12 cellular contexts compared by ENCODE assay signal in the genomic region with DNA sequence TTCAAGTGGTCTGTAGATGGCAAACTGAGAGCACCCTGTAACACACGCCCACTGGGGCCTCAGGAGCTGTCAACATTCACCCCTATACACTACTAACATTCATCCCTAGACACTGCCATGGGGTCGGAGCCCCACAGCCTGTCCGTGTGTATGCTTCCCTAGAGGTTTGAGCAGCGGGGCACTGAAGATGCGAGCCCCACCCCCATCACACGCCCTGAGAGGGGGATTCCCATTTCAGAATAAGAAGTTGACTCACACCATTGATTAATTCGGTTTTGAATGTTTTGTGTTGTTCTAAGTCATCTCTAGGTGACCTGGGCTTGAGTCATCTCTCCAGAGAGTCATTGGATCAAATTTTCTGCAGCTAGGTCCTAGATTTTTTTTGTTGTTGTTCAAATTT. TPM values are rescaled to one million over a fixed set of nuclear protein-coding genes. Genes with fewer than 3 reads are reported as not detected.
DNase-seq lines count a peak whose midpoint lies in the region; ATAC-seq and TF ChIP-seq lines count a peak whose summit lies in the region.
"Had no signal": no experiment of that assay in that cellular context is flagged by ENCODE, and none has a peak within 500 bp of the region (broad histone marks: within the 10 kb centered on the region; RNA-seq: fewer than 3 reads in every experiment).

No MANE protein-coding gene starts in this region.

- peak overlapping the region; percentile 25; the same call in 1 of the 2 replicates for H3K9ac ChIP-seq in OCI-LY3 (ENCODE audit: low read length)

- peaks cover 29% of the 10 kb centered on the region for H3K4me1 ChIP-seq in OCI-LY3 (ENCODE audit: low read length)
- no peaks in the 10 kb centered on the region for H3K4me1 ChIP-seq in body of pancreas
- peaks cover 10% of the 10 kb centered on the region for H3K4me1 ChIP-seq in HAP-1

- peak overlapping the region; percentile 72 for H2AFZ ChIP-seq in OCI-LY3 (ENCODE audit: low read depth, low read length)

- peak overlapping the region; percentile 73 for H3K4me2 ChIP-seq in OCI-LY3 (ENCODE audit: low read length)

- intact Hi-C loops in body of pancreas (cut with DNase I) = no loop called here

- DNase-seq in body of pancreas = no peak
- peak; percentile 54 to 59 for DNase-seq in stimulated activated CD8-positive, alpha-beta memory T cell treated with anti-CD3 and anti-CD28 coated beads, Interleukin-15, amount 100 ng/mL, for 48 hours (ENCODE audit: low read depth in 2 of 2)
- DNase-seq in HAP-1 (ENCODE audit: low spot score in 2 of 2) = no peak
- DNase-seq in NCI-H2107 treated with DMSO at 0.1 percent for 48 hours (lab: John Stamatoyannopoulos, UW; ENCODE audit: unreplicated experiment) = no peak
- no peak for DNase-seq in NCI-H510A (lab: John Stamatoyannopoulos, UW)
- DNase-seq: aorta, NCI-H446 treated with DMSO at 0.1 percent for 48 hours had no signal

- TF ChIP-seq POLR2A in body of pancreas (IDR thresholded peaks at IDR 0.05) = no peak

- no peak overlapping the region for H3K27ac ChIP-seq in OCI-LY3 (ENCODE audit: low read length)
- no peak overlapping the region for H3K27ac ChIP-seq in body of pancreas

- H3K36me3 ChIP-seq in OCI-LY3 (replicated peaks; ENCODE audit: low read depth, low read length) = no peaks in the 10 kb centered on the region
- no peaks in the 10 kb centered on the region for H3K36me3 ChIP-seq in body of pancreas (replicated peaks in 1 of 2; ENCODE audit: insufficient read depth in 1 of 2, low read depth in 2 of 2)
- H3K36me3 ChIP-seq in HAP-1 (replicated peaks) = no peaks in the 10 kb centered on the region

- no peaks in the 10 kb centered on the region for H3K79me2 ChIP-seq in OCI-LY3 (ENCODE audit: low read length)

- no peaks in the 10 kb centered on the region for H4K20me1 ChIP-seq in OCI-LY3 (ENCODE audit: insufficient read depth, low read length)

- 64 to 73% methylated on average over 2 to 7 of the region's 7 CpGs for WGBS in body of pancreas, 2 donors

- peak; percentile 59 for ATAC-seq in GM19397 (IDR thresholded peaks at IDR 0.05; ENCODE audit: unreplicated experiment)
- ATAC-seq in body of pancreas = peak; percentile 15
- no peak for ATAC-seq in HG03135 (IDR thresholded peaks at IDR 0.05; ENCODE audit: unreplicated experiment)

- TF ChIP-seq CTCF in OCI-LY3 (IDR thresholded peaks at IDR 0.05; ENCODE audit: low read depth, low read length) (no peak), body of pancreas (IDR thresholded peaks at IDR 0.05) (no peak)

- H3K9me3 ChIP-seq in OCI-LY3 (ENCODE audit: insufficient read depth, low read length) (no peaks in the 10 kb centered on the region), body of pancreas (no peaks in the 10 kb centered on the region), HAP-1 (no peaks in the 10 kb centered on the region)

- H3K27me3 ChIP-seq in OCI-LY3 (ENCODE audit: low read depth, low read length) = no peaks in the 10 kb centered on the region
- H3K27me3 ChIP-seq in body of pancreas = no peaks in the 10 kb centered on the region
- no peaks in the 10 kb centered on the region for H3K27me3 ChIP-seq in HAP-1 (ENCODE audit: low read depth)

- peak overlapping the region; percentile 47 for H3K4me3 ChIP-seq in OCI-LY3 (ENCODE audit: low read length)
- no peak overlapping the region for H3K4me3 ChIP-seq in body of pancreas
- H3K4me3 ChIP-seq in HAP-1 = no peak overlapping the region

- in situ Hi-C loops in HAP-1 (cut with MboI; ENCODE audit: low sequenced_read_pairs) = no loop called here

RNA-seq across cellular contexts. Expression of a gene that starts 37.3 kb away (rescaled TPM):
- total RNA-seq in body of pancreas = 10 to 100 TPM in 1 of 2 donors, 1 to 10 TPM in 1; 4.4 to 12.5 TPM

RNA-seq across cellular contexts. Expression of a gene that starts 52.3 kb away (rescaled TPM):
- total RNA-seq in body of pancreas = not detected
- total RNA-seq: aorta, mononuclear cell, urinary bladder had no signal

Comparison
In these comparisons a context has a peak if more than half of its experiments do, and no peak if none do; other contexts are left out.
1. DNase-seq: peak in stimulated activated CD8-positive, alpha-beta memory T cell treated with anti-CD3 and anti-CD28 coated beads, Interleukin-15, amount 100 ng/mL, for 48 hours (2 of 2); none in body of pancreas (0 of 4), HAP-1 (0 of 2), NCI-H2107 treated with DMSO at 0.1 percent for 48 hours (single experiment) and NCI-H510A (single experiment).